Comparison of ENCODE assay signal across 8 cellular contexts in genomic region chr16:24906199-24906808, GRCh38.
A peak's percentile ranks its signal among the peaks of the same experiment; 100 is the strongest.
DNase-seq lines count a peak whose midpoint lies in the region; ATAC-seq, FAIRE-seq and TF ChIP-seq lines count a peak whose summit lies in the region.

No MANE protein-coding gene starts in this region.

- TF ChIP-seq CTCF in A549 (IDR thresholded peaks at IDR 0.05): peak; percentile 37; the same call in 2 of the 3 replicates
- TF ChIP-seq CTCF in GM10266 (IDR thresholded peaks at IDR 0.05; ENCODE audit: control insufficient read depth, insufficient read depth, low read depth, missing control alignments): peak; percentile 33
- TF ChIP-seq CTCF in right atrium auricular region (IDR thresholded peaks at IDR 0.05): peak; percentile 39 to 59

- no peaks in the 10 kb centered on the region for H3K27me3 ChIP-seq in right atrium auricular region

- peak; percentile 30 to 51; a peak in 3 of 5 replicates for TF ChIP-seq RAD21 in A549 (conservative IDR thresholded peaks at IDR 0.05 in 1 of 2, IDR thresholded peaks at IDR 0.05 in 1 of 2)

- FAIRE-seq in A549 (lab: Jason Lieb, UNC): no peak

- TF ChIP-seq EP300 in A549 (IDR thresholded peaks at IDR 0.05): no peak

- no peak for TF ChIP-seq POLR2A in A549 (IDR thresholded peaks at IDR 0.05; ENCODE audit: low read length)

- peak in 1 of 2 experiments; percentile 35 for DNase-seq in A549 (ENCODE audit: low read depth in 1 of 2, low spot score in 1 of 2)
- DNase-seq in GM10266 (ENCODE audit: extremely low spot score): no peak
- peak; percentile 9 for DNase-seq in SW480 (ENCODE audit: low spot score)
- no peak for DNase-seq in right atrium auricular region (ENCODE audit: low spot score)
- no peak for DNase-seq in activated CD8-positive, alpha-beta memory T cell treated with anti-CD3 and anti-CD28 coated beads for 24 hours
- DNase-seq in NOMO-1 (lab: John Stamatoyannopoulos, UW; ENCODE audit: unreplicated experiment in 2 of 2): no peak
- DNase-seq in HUDEP-2 (lab: John Stamatoyannopoulos, UW; ENCODE audit: unreplicated experiment in 76 of 76): no peak

- no peak overlapping the region for H3K27ac ChIP-seq in A549
- no peak overlapping the region for H3K27ac ChIP-seq in right atrium auricular region

- no peaks in the 10 kb centered on the region for H3K9me3 ChIP-seq in A549
- no peaks in the 10 kb centered on the region for H3K9me3 ChIP-seq in right atrium auricular region

- H3K4me2 ChIP-seq in A549: peak overlapping the region; percentile 27; the same call in 1 of the 3 replicates

- POLR2A ChIA-PET in A549 (lab: Yijun Ruan, JAX): interaction anchor here (0.6 kb wide), 1 partner anchor 1751 kb away, joined by 3 read pairs; no protein-coding TSS in a partner anchor

- H3K4me1 ChIP-seq in A549 (no peaks in the 10 kb centered on the region), right atrium auricular region (no peaks in the 10 kb centered on the region)

- CTCF ChIA-PET in A549 (lab: Yijun Ruan, JAX): interaction anchor here (0.6 to 2.9 kb wide), 21 partner anchors 9 to 208 kb away, joined by 3 to 18 read pairs (median 4); partner anchors contain the start of gene ARHGAP17

- H3K4me3 ChIP-seq in A549: no peak overlapping the region
- H3K4me3 ChIP-seq in right atrium auricular region: no peak overlapping the region

- no peaks in the 10 kb centered on the region for H3K36me3 ChIP-seq in right atrium auricular region

- WGBS in A549 (ENCODE audit: missing lambda C conversion rate): 58% methylated on average over 14 of the region's 14 CpGs

- ATAC-seq in A549 (peak in 1 of 2 experiments; percentile 76; a peak in 3 of 6 replicates), GM21367 (IDR thresholded peaks at IDR 0.05; ENCODE audit: unreplicated experiment) (no peak)

TF ChIP-seq in A549, 52 proteins besides CTCF, POLR2A, EP300 and RAD21:
- no peak for TF ChIP-seq FOSB (CRISPR knock-in tag; IDR thresholded peaks at IDR 0.05)
- TF ChIP-seq SMC3 (IDR thresholded peaks at IDR 0.05): peak; percentile 31; the same call in 2 of the 3 replicates
